In genomic region chr1:39331647-39332046, GRCh38 we compare ENCODE assay signal across 21 cellular contexts.
DNase-seq lines count a peak whose midpoint lies in the region; ATAC-seq, FAIRE-seq and TF ChIP-seq lines count a peak whose summit lies in the region.
"Had no signal": no experiment of that assay in that cellular context is flagged by ENCODE, and none has a peak within 500 bp of the region (broad histone marks: within the 10 kb centered on the region; RNA-seq: fewer than 3 reads in every experiment).

No MANE protein-coding gene starts in this region.

- H3K27me3 Mint-ChIP-seq in activated CD4-positive, alpha-beta T cell treated with anti-CD3 and anti-CD28 coated beads, Interleukin-2, amount 10 ng/mL, durations not matched to agents 7 days and 5 days = no peaks in the 10 kb centered on the region
- peaks cover 3% of the 10 kb centered on the region for H3K27me3 Mint-ChIP-seq in nephron progenitor cell (ENCODE audit: low read depth, poor library complexity)
- H3K27me3 Mint-ChIP-seq: activated CD4-positive, alpha-beta T cell treated with anti-CD3 and anti-CD28 coated beads, Interleukin-2, amount 10 ng/mL, durations not matched to agents 24 days and 14 days; dendritic cell treated with granulocyte-macrophage colony-stimulating factor and Interleukin-4, amounts not matched to agents 40 ng/mL and 50 ng/mL, for 4 days had no signal

- H3K27ac Mint-ChIP-seq in activated CD4-positive, alpha-beta T cell treated with anti-CD3 and anti-CD28 coated beads, Interleukin-2, amount 10 ng/mL, durations not matched to agents 7 days and 5 days = peak overlapping the region; percentile 10
- H3K27ac Mint-ChIP-seq in nephron progenitor cell = peak overlapping the region; percentile 55
- H3K27ac Mint-ChIP-seq: dendritic cell treated with granulocyte-macrophage colony-stimulating factor and Interleukin-4, amounts not matched to agents 40 ng/mL and 50 ng/mL, for 4 days had no signal

- no peaks in the 10 kb centered on the region for H3K9me3 Mint-ChIP-seq in activated CD4-positive, alpha-beta T cell treated with anti-CD3 and anti-CD28 coated beads, Interleukin-2, amount 10 ng/mL, durations not matched to agents 7 days and 5 days
- no peaks in the 10 kb centered on the region for H3K9me3 Mint-ChIP-seq in nephron progenitor cell
- H3K9me3 Mint-ChIP-seq: activated CD4-positive, alpha-beta T cell treated with anti-CD3 and anti-CD28 coated beads, Interleukin-2, amount 10 ng/mL, durations not matched to agents 24 days and 14 days; dendritic cell treated with granulocyte-macrophage colony-stimulating factor and Interleukin-4, amounts not matched to agents 40 ng/mL and 50 ng/mL, for 4 days had no signal

- DNase-seq in activated CD4-positive, alpha-beta T cell treated with anti-CD3 and anti-CD28 coated beads, Interleukin-2, amount 10 ng/mL, durations not matched to agents 7 days and 5 days = no peak
- DNase-seq in activated CD4-positive, alpha-beta T cell treated with anti-CD3 and anti-CD28 coated beads for 48 hours = no peak
- DNase-seq in H54 (ENCODE audit: insufficient read length, low spot score) = no peak
- DNase-seq in dermis blood vessel endothelial cell = peak; percentile 24
- no peak for DNase-seq in nephron progenitor cell
- DNase-seq in Kasumi-1 (lab: John Stamatoyannopoulos, UW) = no peak
- DNase-seq in HK-2 (ENCODE audit: unreplicated experiment) = no peak
- DNase-seq: activated CD4-positive, alpha-beta T cell treated with anti-CD3 and anti-CD28 coated beads, Interleukin-2, amount 10 ng/mL, durations not matched to agents 24 days and 14 days; activated naive CD4-positive, alpha-beta T cell; AML-193; COR-L47; DND-41; NCI-H1092; NCI-H2029; NCI-H526 treated with DMSO at 0.1 percent for 48 hours; small intestine; stimulated activated CD4-positive, alpha-beta T cell treated with anti-CD3 and anti-CD28 coated beads, Interleukin-1b, Interleukin-23, amount 100 ng/mL, for 48 hours had no signal

- POLR2A ChIA-PET in activated CD4-positive, alpha-beta T cell treated with anti-CD3 and anti-CD28 coated beads, Interleukin-2, amount 10 ng/mL, durations not matched to agents 7 days and 5 days (lab: Charles Lee) = no interaction called here

- ATAC-seq in HG02610 (IDR thresholded peaks at IDR 0.05; ENCODE audit: unreplicated experiment) = no peak

- no peak overlapping the region for H3K4me3 Mint-ChIP-seq in activated CD4-positive, alpha-beta T cell treated with anti-CD3 and anti-CD28 coated beads, Interleukin-2, amount 10 ng/mL, durations not matched to agents 7 days and 5 days
- no peak overlapping the region for H3K4me3 Mint-ChIP-seq in nephron progenitor cell
- H3K4me3 Mint-ChIP-seq: activated CD4-positive, alpha-beta T cell treated with anti-CD3 and anti-CD28 coated beads, Interleukin-2, amount 10 ng/mL, durations not matched to agents 24 days and 14 days; dendritic cell treated with granulocyte-macrophage colony-stimulating factor and Interleukin-4, amounts not matched to agents 40 ng/mL and 50 ng/mL, for 4 days had no signal

- CTCF ChIA-PET in activated CD4-positive, alpha-beta T cell treated with anti-CD3 and anti-CD28 coated beads, Interleukin-2, amount 10 ng/mL, durations not matched to agents 7 days and 5 days (lab: Charles Lee) = interaction anchor here (1.7 kb wide), 1 partner anchor 22 kb away, joined by 5 read pairs; no protein-coding TSS in a partner anchor

- TF ChIP-seq CTCF in nephron progenitor cell (IDR thresholded peaks at IDR 0.05) = no peak

- peaks cover 87% of the 10 kb centered on the region for H3K36me3 Mint-ChIP-seq in activated CD4-positive, alpha-beta T cell treated with anti-CD3 and anti-CD28 coated beads, Interleukin-2, amount 10 ng/mL, durations not matched to agents 7 days and 5 days (ENCODE audit: low read depth)
- H3K36me3 Mint-ChIP-seq in nephron progenitor cell (ENCODE audit: low read depth) = peaks cover 56% of the 10 kb centered on the region

- FAIRE-seq in H54 (lab: Jason Lieb, UNC) = peak; percentile 67
- FAIRE-seq: endothelial cell of umbilical vein, H1, small intestine had no signal

- TF ChIP-seq POLR2A in H54 (IDR thresholded peaks at IDR 0.05; ENCODE audit: low read depth, low read length) = no peak

- H3K4me1 Mint-ChIP-seq in activated CD4-positive, alpha-beta T cell treated with anti-CD3 and anti-CD28 coated beads, Interleukin-2, amount 10 ng/mL, durations not matched to agents 7 days and 5 days = peaks cover 47% of the 10 kb centered on the region
- no peaks in the 10 kb centered on the region for H3K4me1 Mint-ChIP-seq in nephron progenitor cell
